8 cellular contexts compared by ENCODE assay signal in genomic region chr22:20697481-20698113, GRCh38.
DNase-seq lines count a peak whose midpoint lies in the region; ATAC-seq lines count a peak whose summit lies in the region.
"Not testable (repeated sequence)": the region's sequence is repeated elsewhere in the genome, so short reads cannot be mapped to it uniquely, and the experiment has no call there.

No MANE protein-coding gene starts in this region.

- H3K27me3 ChIP-seq in BLaER1, result not testable (repeated sequence)

- peak overlapping the region; percentile 55 for H3K4me2 ChIP-seq in BLaER1

- DNase-seq in H4 (ENCODE audit: low spot score) (peak; percentile 36), NCI-H2171 treated with DMSO at 0.1 percent for 48 hours (lab: John Stamatoyannopoulos, UW) (peak; percentile 75), T-helper 9 cell (peak; percentile 82), fibroblast of the conjunctiva (ENCODE audit: low read depth) (peak; percentile 70), middle frontal gyrus (ENCODE audit: extremely low spot score, low spot score) (peak; percentile 37)
- DNase-seq in activated naive CD8-positive, alpha-beta T cell treated with anti-CD3 and anti-CD28 coated beads, Interleukin-2, amount 10 ng/mL, durations not matched to agents 7 days and 5 days, result peak; percentile 46
- DNase-seq in stimulated activated CD4-positive, alpha-beta T cell treated with anti-CD3 and anti-CD28 coated beads, Interleukin-4, amount 100 ng/mL, for 1 hour, result peak; percentile 76

- not testable (repeated sequence) for H3K27me3 Mint-ChIP-seq in activated naive CD8-positive, alpha-beta T cell treated with anti-CD3 and anti-CD28 coated beads, Interleukin-2, amount 10 ng/mL, durations not matched to agents 7 days and 5 days

- H3K27ac Mint-ChIP-seq in activated naive CD8-positive, alpha-beta T cell treated with anti-CD3 and anti-CD28 coated beads, Interleukin-2, amount 10 ng/mL, durations not matched to agents 7 days and 5 days, result peak overlapping the region; percentile 21

- not testable (repeated sequence) for H3K9ac ChIP-seq in BLaER1

- not testable (repeated sequence) for H3K36me3 Mint-ChIP-seq in activated naive CD8-positive, alpha-beta T cell treated with anti-CD3 and anti-CD28 coated beads, Interleukin-2, amount 10 ng/mL, durations not matched to agents 7 days and 5 days

- POLR2A ChIA-PET in activated naive CD8-positive, alpha-beta T cell treated with anti-CD3 and anti-CD28 coated beads, Interleukin-2, amount 10 ng/mL, durations not matched to agents 7 days and 5 days (lab: Charles Lee), result not testable (repeated sequence)

- H3K9me3 Mint-ChIP-seq in activated naive CD8-positive, alpha-beta T cell treated with anti-CD3 and anti-CD28 coated beads, Interleukin-2, amount 10 ng/mL, durations not matched to agents 7 days and 5 days, result not testable (repeated sequence)

- not testable (repeated sequence) for H3K36me3 ChIP-seq in BLaER1

- peaks cover 21% of the 10 kb centered on the region for H3K4me1 ChIP-seq in BLaER1

- not testable (repeated sequence) for H3K4me3 ChIP-seq in BLaER1

- not testable (repeated sequence) for H3K27ac ChIP-seq in BLaER1

- H3K4me1 Mint-ChIP-seq in activated naive CD8-positive, alpha-beta T cell treated with anti-CD3 and anti-CD28 coated beads, Interleukin-2, amount 10 ng/mL, durations not matched to agents 7 days and 5 days, result not testable (repeated sequence)

- H4K20me1 ChIP-seq in BLaER1, result not testable (repeated sequence)

- not testable (repeated sequence) for H3K9me3 ChIP-seq in BLaER1

- ATAC-seq in activated naive CD8-positive, alpha-beta T cell treated with anti-CD3 and anti-CD28 coated beads, Interleukin-2, amount 10 ng/mL, durations not matched to agents 7 days and 5 days (ENCODE audit: low read depth), result not testable (repeated sequence)

- peak overlapping the region; percentile 15 for H3K4me3 Mint-ChIP-seq in activated naive CD8-positive, alpha-beta T cell treated with anti-CD3 and anti-CD28 coated beads, Interleukin-2, amount 10 ng/mL, durations not matched to agents 7 days and 5 days
